1 cellular context compared by ENCODE assay signal in genomic region chr9:23701291-23701690, GRCh38.
TF ChIP-seq lines count a peak whose summit lies in the region.

No MANE protein-coding gene starts in this region.

TF ChIP-seq in GM23338, 12 proteins besides CTCF, POLR2A, EP300 and RAD21 (continued from another document):
- no peak for TF ChIP-seq ZNF462 (CRISPR knock-in tag; IDR thresholded peaks at IDR 0.05)
- TF ChIP-seq ZNF331 (CRISPR knock-in tag; IDR thresholded peaks at IDR 0.05; ENCODE audit: low read depth) = no peak
- TF ChIP-seq REST (IDR thresholded peaks at IDR 0.05; ENCODE audit: unreplicated experiment) = no peak
- no peak for TF ChIP-seq JUNB (IDR thresholded peaks at IDR 0.05; ENCODE audit: unreplicated experiment)
- no peak for TF ChIP-seq EZH2 (IDR thresholded peaks at IDR 0.05; ENCODE audit: low read depth, unreplicated experiment)
- TF ChIP-seq POLR2AphosphoS5 (IDR thresholded peaks at IDR 0.05; ENCODE audit: low read depth) = no peak
TF ChIP-seq in GM23338: peak in this region for 0.
